22 cellular contexts compared by ENCODE assay signal in genomic region chr2:17607379-17607778, GRCh38.
A peak's percentile ranks its signal among the peaks of the same experiment; 100 is the strongest.
DNase-seq lines count a peak whose midpoint lies in the region; ATAC-seq, FAIRE-seq and TF ChIP-seq lines count a peak whose summit lies in the region.
"Had no signal": no experiment of that assay in that cellular context is flagged by ENCODE, and none has a peak within 500 bp of the region (broad histone marks: within the 10 kb centered on the region; RNA-seq: fewer than 3 reads in every experiment).

No MANE protein-coding gene starts in this region.

- no peak overlapping the region for H3K9ac ChIP-seq in Karpas-422 (ENCODE audit: low read length)
- no peak overlapping the region for H3K9ac ChIP-seq in GM12878 (ENCODE audit: control insufficient read depth, insufficient read depth, low read length)
- H3K9ac ChIP-seq: BLaER1, GM23248 had no signal

- H3K27me3 ChIP-seq in Karpas-422 (ENCODE audit: low read length) (no peaks in the 10 kb centered on the region), GM12878 (replicated peaks in 1 of 2; ENCODE audit: control insufficient read depth in 2 of 2, insufficient read depth in 2 of 2, low read length in 1 of 2) (no peaks in the 10 kb centered on the region)
- H3K27me3 ChIP-seq: BLaER1 had no signal

- no peaks in the 10 kb centered on the region for H3K79me2 ChIP-seq in Karpas-422 (ENCODE audit: low read length)
- no peaks in the 10 kb centered on the region for H3K79me2 ChIP-seq in GM12878 (ENCODE audit: control insufficient read depth, insufficient read depth, low read length)

- H3K27ac ChIP-seq in Karpas-422 (ENCODE audit: low read length) (no peak overlapping the region), GM12878 (ENCODE audit: control insufficient read depth, insufficient read depth) (no peak overlapping the region)
- H3K27ac ChIP-seq: 22Rv1, BLaER1, C4-2B, GM23248 had no signal

- CTCF ChIA-PET in GM12878 (lab: Yijun Ruan, JAX): interaction anchor here (1.2 to 1.5 kb wide), 3 partner anchors 10 to 39 kb away, joined by 3 to 8 read pairs (median 7); no protein-coding TSS in a partner anchor

- no peak for TF ChIP-seq RAD21 in GM12878 (IDR thresholded peaks at IDR 0.05; ENCODE audit: insufficient read depth, low read depth, low read length)

- H3K36me3 ChIP-seq in Karpas-422 (ENCODE audit: insufficient read depth, low read length) (no peaks in the 10 kb centered on the region), GM12878 (ENCODE audit: control insufficient read depth in 2 of 2, insufficient read depth in 2 of 2, low read length in 1 of 2) (no peaks in the 10 kb centered on the region)
- H3K36me3 ChIP-seq: BLaER1 had no signal

- WGBS in GM12878 (ENCODE audit: insufficient coverage, insufficient replicate concordance, low lambda C conversion rate, missing lambda C conversion rate): 17% methylated on average over 1 of the region's 1 CpG

- H2AFZ ChIP-seq in Karpas-422 (ENCODE audit: low read length) (no peak overlapping the region), GM12878 (ENCODE audit: control insufficient read depth, low read depth, low read length) (no peak overlapping the region)
- H2AFZ ChIP-seq: GM23248 had no signal

- ATAC-seq in GM18511 (IDR thresholded peaks at IDR 0.05; ENCODE audit: unreplicated experiment): peak; percentile 39
- peak; percentile 52 for ATAC-seq in GM12878
- ATAC-seq: CD8-positive, alpha-beta T cell had no signal

- H3K4me1 ChIP-seq in Karpas-422 (ENCODE audit: low read length) (peaks cover 21% of the 10 kb centered on the region), GM12878 (ENCODE audit: control insufficient read depth, insufficient read depth, low read length) (no peaks in the 10 kb centered on the region)
- H3K4me1 ChIP-seq: BLaER1, Caco-2 had no signal

- H3K9me3 ChIP-seq in Karpas-422 (ENCODE audit: low read length): no peaks in the 10 kb centered on the region
- H3K9me3 ChIP-seq in GM12878 (replicated peaks; ENCODE audit: control insufficient read depth, insufficient read depth, low read length): no peaks in the 10 kb centered on the region
- H3K9me3 ChIP-seq: BLaER1, Caco-2 had no signal

- H3K4me3 ChIP-seq in Karpas-422 (ENCODE audit: low read length) (no peak overlapping the region), GM12878 (no peak overlapping the region)
- H3K4me3 ChIP-seq: BLaER1, GM23248 had no signal

- no peak for DNase-seq in Karpas-422
- no peak for DNase-seq in GM12878 (ENCODE audit: low read depth, low spot score)
- peak; percentile 1 for DNase-seq in islet precursor cell
- no peak for DNase-seq in cerebellar cortex (ENCODE audit: low spot score)
- DNase-seq in activated effector memory CD4-positive, alpha-beta T cell treated with Interleukin-2 at 50 U/mL for 16 hours: no peak
- no peak for DNase-seq in inferior parietal cortex (ENCODE audit: extremely low spot score)
- no peak for DNase-seq in NCI-H510A treated with DMSO at 0.1 percent for 48 hours (lab: John Stamatoyannopoulos, UW)
- DNase-seq: Caco-2; CD4-positive, CD25-positive, alpha-beta regulatory T cell; CD8-positive, alpha-beta T cell; DMS153; DND-41; GM23248; H7; HCEC 1CT had no signal

- TF ChIP-seq CTCF in GM12878 (IDR thresholded peaks at IDR 0.05 in 2 of 3, conservative IDR thresholded peaks at IDR 0.05 in 1 of 3; ENCODE audit: control insufficient read depth in 2 of 3, extremely low read depth in 1 of 3, insufficient read depth in 1 of 3, low read depth in 3 of 3, low read length in 3 of 3): no peak

- H3K9me2 ChIP-seq in Karpas-422 (replicated peaks; ENCODE audit: insufficient read depth, low read length): no peaks in the 10 kb centered on the region

- no peak for TF ChIP-seq EP300 in GM12878 (IDR thresholded peaks at IDR 0.05; ENCODE audit: borderline replicate concordance in 1 of 2, control insufficient read depth in 1 of 2, low read depth in 2 of 2, low read length in 2 of 2)

- no peak for FAIRE-seq in GM12878 (lab: Jason Lieb, UNC)
- FAIRE-seq: A204.1, G401.6, H1 had no signal

- RAD21 ChIA-PET in GM12878 (lab: Charles Lee; ENCODE audit: unreplicated experiment): interaction anchor here (1.2 kb wide), 1 partner anchor 64 kb away, joined by 3 read pairs; no protein-coding TSS in a partner anchor

- H3K4me2 ChIP-seq in Karpas-422 (ENCODE audit: low read depth, low read length, poor library complexity, severe bottlenecking) (peak overlapping the region; percentile 3), GM12878 (ENCODE audit: control insufficient read depth, insufficient read depth) (no peak overlapping the region)
- H3K4me2 ChIP-seq: BLaER1 had no signal

- POLR2A ChIA-PET in GM12878 (lab: Charles Lee): interaction anchor here (1.0 kb wide), 1 partner anchor 52 kb away, joined by 3 read pairs; no protein-coding TSS in a partner anchor

- SMC1A ChIA-PET in GM12878 (lab: Charles Lee; ENCODE audit: uncharacterized antibody, unreplicated experiment): interaction anchor here (0.9 to 1.7 kb wide), 7 partner anchors 8 to 64 kb away, joined by 3 to 7 read pairs (median 4); no protein-coding TSS in a partner anchor

- intact Hi-C loops in GM12878 (cut with micrococcal nuclease; ENCODE audit: unreplicated experiment): no loop called here

- TF ChIP-seq POLR2A in GM12878 (IDR thresholded peaks at IDR 0.05; ENCODE audit: low read depth, low read length): no peak

- no TSS peak for BruUV-seq in GM12878 (replicated peaks; lab: Mats Ljungman, UMichigan)

- no peaks in the 10 kb centered on the region for H4K20me1 ChIP-seq in Karpas-422 (ENCODE audit: insufficient read depth, low read depth, low read length)
- H4K20me1 ChIP-seq in GM12878 (ENCODE audit: control insufficient read depth, insufficient read depth): no peaks in the 10 kb centered on the region
- H4K20me1 ChIP-seq: BLaER1 had no signal

- in situ Hi-C loops in GM12878 (cut with MboI): no loop called here

TF ChIP-seq in GM12878, 131 proteins besides CTCF, POLR2A, EP300 and RAD21:
- peak; percentile 20 to 78; a peak in 2 of 4 replicates for TF ChIP-seq BHLHE40 (IDR thresholded peaks at IDR 0.05; ENCODE audit: borderline replicate concordance in 1 of 2, low read depth in 2 of 2, low read length in 1 of 2)
- TF ChIP-seq, protein P1, sequence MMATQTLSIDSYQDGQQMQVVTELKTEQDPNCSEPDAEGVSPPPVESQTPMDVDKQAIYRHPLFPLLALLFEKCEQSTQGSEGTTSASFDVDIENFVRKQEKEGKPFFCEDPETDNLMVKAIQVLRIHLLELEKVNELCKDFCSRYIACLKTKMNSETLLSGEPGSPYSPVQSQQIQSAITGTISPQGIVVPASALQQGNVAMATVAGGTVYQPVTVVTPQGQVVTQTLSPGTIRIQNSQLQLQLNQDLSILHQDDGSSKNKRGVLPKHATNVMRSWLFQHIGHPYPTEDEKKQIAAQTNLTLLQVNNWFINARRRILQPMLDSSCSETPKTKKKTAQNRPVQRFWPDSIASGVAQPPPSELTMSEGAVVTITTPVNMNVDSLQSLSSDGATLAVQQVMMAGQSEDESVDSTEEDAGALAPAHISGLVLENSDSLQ (IDR thresholded peaks at IDR 0.05): peak; percentile 76
- TF ChIP-seq, protein P2, sequence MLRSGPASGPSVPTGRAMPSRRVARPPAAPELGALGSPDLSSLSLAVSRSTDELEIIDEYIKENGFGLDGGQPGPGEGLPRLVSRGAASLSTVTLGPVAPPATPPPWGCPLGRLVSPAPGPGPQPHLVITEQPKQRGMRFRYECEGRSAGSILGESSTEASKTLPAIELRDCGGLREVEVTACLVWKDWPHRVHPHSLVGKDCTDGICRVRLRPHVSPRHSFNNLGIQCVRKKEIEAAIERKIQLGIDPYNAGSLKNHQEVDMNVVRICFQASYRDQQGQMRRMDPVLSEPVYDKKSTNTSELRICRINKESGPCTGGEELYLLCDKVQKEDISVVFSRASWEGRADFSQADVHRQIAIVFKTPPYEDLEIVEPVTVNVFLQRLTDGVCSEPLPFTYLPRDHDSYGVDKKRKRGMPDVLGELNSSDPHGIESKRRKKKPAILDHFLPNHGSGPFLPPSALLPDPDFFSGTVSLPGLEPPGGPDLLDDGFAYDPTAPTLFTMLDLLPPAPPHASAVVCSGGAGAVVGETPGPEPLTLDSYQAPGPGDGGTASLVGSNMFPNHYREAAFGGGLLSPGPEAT (IDR thresholded peaks at IDR 0.05; ENCODE audit: low read depth): no peak
- peak; percentile 48 for TF ChIP-seq PBX3 (IDR thresholded peaks at IDR 0.05; ENCODE audit: insufficient replicate concordance, low read depth, low read length)
- no peak for TF ChIP-seq ZSCAN29 (IDR thresholded peaks at IDR 0.05)
